ENCODE assay signal across 8 cellular contexts in the genomic region with DNA sequence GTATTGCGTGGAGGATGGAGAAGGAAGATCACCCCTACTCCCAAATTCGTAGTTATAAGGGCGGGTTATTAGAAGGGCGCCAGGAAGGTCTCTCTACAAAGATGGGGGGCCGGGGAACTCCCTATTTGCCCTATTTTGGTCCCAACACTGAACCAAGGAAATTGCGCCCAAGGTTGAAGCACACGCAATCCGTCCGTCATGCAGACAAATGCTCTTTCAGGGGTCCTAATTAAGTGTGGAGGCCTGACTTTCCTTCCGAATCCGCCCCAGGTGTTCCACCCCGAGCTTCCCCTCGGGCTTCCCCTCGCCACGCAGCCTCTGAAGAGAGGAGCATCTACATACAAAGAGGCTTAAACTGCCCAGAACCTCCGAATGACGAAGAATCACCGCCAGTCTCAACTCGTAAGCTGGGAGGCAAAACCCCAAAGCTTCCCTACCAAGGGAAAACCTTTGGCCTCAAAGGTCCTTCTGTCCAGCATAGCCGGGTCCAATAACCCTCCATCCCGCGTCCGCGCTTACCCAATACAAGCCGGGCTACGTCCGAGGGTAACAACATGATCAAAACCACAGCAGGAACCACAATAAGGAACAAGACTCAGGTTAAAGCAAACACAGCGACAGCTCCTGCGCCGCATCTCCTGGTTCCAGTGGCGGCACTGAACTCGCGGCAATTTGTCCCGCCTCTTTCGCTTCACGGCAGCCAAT. TPM values are rescaled to one million over a fixed set of nuclear protein-coding genes. Genes with fewer than 3 reads are reported as not detected.
A peak's percentile ranks its signal among the peaks of the same experiment; 100 is the strongest.
DNase-seq lines count a peak whose midpoint lies in the region; ATAC-seq and TF ChIP-seq lines count a peak whose summit lies in the region.

A gene (minus strand): TSS at position 658 of the 705 bp plus-strand sequence. CDS start 102 bp downstream, at position 556.

- H3K4me3 ChIP-seq in BJ (ENCODE audit: low read depth, low read length) (peak within 1 kb of the TSS; percentile 75), PC-9 (peak within 1 kb of the TSS; percentile 97), muscle layer of colon (ENCODE audit: low read depth in 1 of 2, low read length in 2 of 2) (peak within 1 kb of the TSS; percentile 89 to 98), uterus (peak within 1 kb of the TSS; percentile 83 to 85)

- CTCF ChIA-PET in BJ (lab: Yijun Ruan, JAX): interaction anchor here (0.5 to 2.5 kb wide), 5 partner anchors 29 to 433 kb away, joined by 3 to 20 read pairs (median 3); no protein-coding TSS in a partner anchor
- CTCF ChIA-PET in PC-9 (lab: Charles Lee): no interaction called here

- H3K79me2 ChIP-seq in PC-9 (ENCODE audit: low read depth): peaks cover 83% of the 10 kb centered on the region

- H3K9me3 ChIP-seq in PC-9 (ENCODE audit: insufficient read depth, low read depth) (no peaks in the 10 kb centered on the region), muscle layer of colon (ENCODE audit: low read length) (no peaks in the 10 kb centered on the region), uterus (no peaks in the 10 kb centered on the region)

- H3K4me1 ChIP-seq in PC-9 (replicated peaks; ENCODE audit: insufficient read depth) (peaks cover 36% of the 10 kb centered on the region), muscle layer of colon (ENCODE audit: insufficient read depth, low read length) (peaks cover 33% of the 10 kb centered on the region), uterus (peaks cover 0 to 7% of the 10 kb centered on the region in 2 donors)

- TF ChIP-seq POLR2A in uterus (IDR thresholded peaks at IDR 0.05): peak; percentile 89 to 95

- H4K20me1 ChIP-seq in PC-9 (ENCODE audit: insufficient read depth): no peaks in the 10 kb centered on the region

- no peaks in the 10 kb centered on the region for H3K9me2 ChIP-seq in PC-9 (ENCODE audit: insufficient read depth)

- TF ChIP-seq CTCF in BJ (IDR thresholded peaks at IDR 0.05; ENCODE audit: insufficient read depth, low read depth, low read length) (no peak), PC-9 (conservative IDR thresholded peaks at IDR 0.05) (no peak), uterus (IDR thresholded peaks at IDR 0.05) (no peak)

- DNase-seq in BJ (ENCODE audit: low read depth) (no peak), PC-9 (peak in 1 of 2 experiments; percentile 1), dermis blood vessel endothelial cell (no peak), uterus (no peak), RPMI8226 (no peak)

- H3K27me3 ChIP-seq in BJ (ENCODE audit: control insufficient read depth, insufficient read depth, low read length): no peaks in the 10 kb centered on the region
- no peaks in the 10 kb centered on the region for H3K27me3 ChIP-seq in PC-9 (ENCODE audit: insufficient read depth, low read depth)
- H3K27me3 ChIP-seq in muscle layer of colon (ENCODE audit: control insufficient read depth in 1 of 2, insufficient read depth in 2 of 2, low read length in 2 of 2): no peaks in the 10 kb centered on the region
- H3K27me3 ChIP-seq in uterus: no peaks in the 10 kb centered on the region

- BruUV-seq in PC-9 (replicated peaks; lab: Mats Ljungman, UMichigan): TSS peak; percentile 75

- POLR2A ChIA-PET in BJ (lab: Charles Lee): interaction anchor here (0.6 to 0.7 kb wide), 2 partner anchors 430 to 443 kb away, joined by 3 read pairs; a partner anchor contains a TSS
- POLR2A ChIA-PET in PC-9 (lab: Charles Lee; ENCODE audit: unreplicated experiment): no interaction called here

- H2AFZ ChIP-seq in PC-9: peak within 1 kb of the TSS; percentile 99

- intact Hi-C loops in PC-9 (cut with micrococcal nuclease; ENCODE audit: unreplicated experiment) (loop anchor here (1.0 to 5.0 kb wide), 6 partner anchors 101 to 433 kb away; a partner anchor contains a TSS), uterus (cut with DNase I; ENCODE audit: low total_unique reads) (no loop called here)

- H3K4me2 ChIP-seq in PC-9: peak within 1 kb of the TSS; percentile 87

- peak within 1 kb of the TSS; percentile 86 for H3K27ac ChIP-seq in PC-9
- peak within 1 kb of the TSS; percentile 99 for H3K27ac ChIP-seq in muscle layer of colon (ENCODE audit: low read depth, low read length)
- H3K27ac ChIP-seq in uterus: peak within 1 kb of the TSS; percentile 93 to 96

- ATAC-seq in GM19468 (IDR thresholded peaks at IDR 0.05; ENCODE audit: extremely low read depth, unreplicated experiment) (peak; percentile 27), GM18867 (IDR thresholded peaks at IDR 0.05; ENCODE audit: unreplicated experiment) (no peak)

- H3F3A ChIP-seq in PC-9 (ENCODE audit: insufficient read depth, low read depth): peaks cover 17% of the 10 kb centered on the region

- peak within 1 kb of the TSS; percentile 99 for H3K9ac ChIP-seq in muscle layer of colon (ENCODE audit: low read length)

- peaks cover 1% of the 10 kb centered on the region; the same call in 1 of the 2 replicates for H3K36me3 ChIP-seq in BJ (ENCODE audit: control insufficient read depth, insufficient read depth, low read length)
- H3K36me3 ChIP-seq in PC-9 (ENCODE audit: low read depth): no peaks in the 10 kb centered on the region
- H3K36me3 ChIP-seq in muscle layer of colon (ENCODE audit: insufficient read depth, low read length): no peaks in the 10 kb centered on the region
- H3K36me3 ChIP-seq in uterus: no peaks in the 10 kb centered on the region

RNA-seq across cellular contexts. Expression of the gene that starts here (rescaled TPM):
- 3.8 and 7.2 TPM in 2 replicates for polyA plus RNA-seq in BJ (2011; rRNA removed)
- polyA minus RNA-seq in BJ (2011; rRNA and poly(A)+ RNA removed): 9.2 and 10.4 TPM in 2 replicates
- total RNA-seq in PC-9 (2021): 10.4 and 18.6 TPM in 2 replicates
- total RNA-seq in dermis blood vessel endothelial cell: 17.5 and 21.9 TPM in 2 replicates
- total RNA-seq in uterus: 10 to 100 TPM; 14.7 to 28.9 (median 21.3) TPM
